In the genomic region with DNA sequence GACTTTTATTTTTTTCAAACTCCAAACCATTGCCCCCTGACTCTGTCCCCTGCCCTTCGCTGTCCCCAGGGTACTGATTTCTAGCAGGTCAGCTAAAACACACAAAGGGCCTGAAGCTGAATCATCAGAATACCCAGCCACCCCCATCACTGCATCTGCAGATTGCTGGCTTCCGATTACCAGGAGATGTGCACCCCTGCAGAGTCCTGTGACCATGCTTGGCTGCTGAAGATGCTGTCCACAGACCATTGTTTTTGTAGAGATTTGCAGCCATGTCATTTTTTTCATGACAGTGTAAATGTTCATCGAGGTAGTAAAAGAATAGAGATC, we compare ENCODE assay signal across 17 cellular contexts.
A peak's percentile ranks its signal among the peaks of the same experiment; 100 is the strongest.
DNase-seq lines count a peak whose midpoint lies in the region; ATAC-seq and TF ChIP-seq lines count a peak whose summit lies in the region.
"Had no signal": no experiment of that assay in that cellular context is flagged by ENCODE, and none has a peak within 500 bp of the region (broad histone marks: within the 10 kb centered on the region; RNA-seq: fewer than 3 reads in every experiment).

No MANE protein-coding gene starts in this region.

- intact Hi-C loops in MCF 10A (cut with micrococcal nuclease) (no loop called here), adrenal gland (cut with DNase I) (no loop called here)

- no peaks in the 10 kb centered on the region for H3K27me3 ChIP-seq in GM23338 (ENCODE audit: insufficient read depth)
- H3K27me3 ChIP-seq in neural progenitor cell: no peaks in the 10 kb centered on the region
- no peaks in the 10 kb centered on the region for H3K27me3 ChIP-seq in adrenal gland
- no peaks in the 10 kb centered on the region for H3K27me3 ChIP-seq in H7 (ENCODE audit: control insufficient read depth, insufficient read depth, low read length)
- H3K27me3 ChIP-seq: SJSA1, tibial artery had no signal

- H4K20me1 ChIP-seq in GM23338 (replicated peaks; ENCODE audit: insufficient read depth) (no peaks in the 10 kb centered on the region), neural progenitor cell (ENCODE audit: low read depth) (no peaks in the 10 kb centered on the region)

- peaks cover 36% of the 10 kb centered on the region for H3K4me1 ChIP-seq in GM23338 (ENCODE audit: insufficient read depth)
- H3K4me1 ChIP-seq in neural progenitor cell: peaks cover 40% of the 10 kb centered on the region
- no peaks in the 10 kb centered on the region for H3K4me1 ChIP-seq in adrenal gland (replicated peaks in 1 of 2)
- H3K4me1 ChIP-seq: SJSA1 had no signal

- no peaks in the 10 kb centered on the region for H3K36me3 Mint-ChIP-seq in GM23338 (ENCODE audit: low read depth)
- peaks cover 5% of the 10 kb centered on the region for H3K36me3 Mint-ChIP-seq in neural progenitor cell
- H3K36me3 Mint-ChIP-seq in MCF 10A (ENCODE audit: insufficient read depth, unreplicated experiment): no peaks in the 10 kb centered on the region
- H3K36me3 Mint-ChIP-seq: activated naive CD8-positive, alpha-beta T cell treated with anti-CD3 and anti-CD28 coated beads for 36 hours; naive thymus-derived CD8-positive, alpha-beta T cell; stimulated activated memory B cell treated with anti-CD40 and anti-IgM and Interleukin-4, amounts not matched to agents 10 μg/mL and 1 μg/mL and 100 μg/mL, for 72 hours had no signal

- POLR2A ChIA-PET in MCF 10A (lab: Yijun Ruan, JAX): no interaction called here

- H2AFZ ChIP-seq in GM23338 (no peak overlapping the region), neural progenitor cell (replicated peaks) (no peak overlapping the region)

- H3K9ac ChIP-seq in neural progenitor cell: no peak overlapping the region

- no TSS peak for BruUV-seq in MCF 10A (replicated peaks; lab: Mats Ljungman, UMichigan)

- H3K27me3 Mint-ChIP-seq in GM23338 (ENCODE audit: insufficient read depth, low read depth, poor library complexity) (no peaks in the 10 kb centered on the region), neural progenitor cell (ENCODE audit: insufficient read depth, low read depth) (peaks cover 2% of the 10 kb centered on the region), MCF 10A (ENCODE audit: insufficient read depth, unreplicated experiment) (peaks cover 29% of the 10 kb centered on the region)
- H3K27me3 Mint-ChIP-seq: activated naive CD8-positive, alpha-beta T cell treated with anti-CD3 and anti-CD28 coated beads for 36 hours; stimulated activated memory B cell treated with anti-CD40 and anti-IgM and Interleukin-4, amounts not matched to agents 10 μg/mL and 1 μg/mL and 100 μg/mL, for 72 hours had no signal

- H3K4me3 ChIP-seq in GM23338: no peak overlapping the region
- H3K4me3 ChIP-seq in neural progenitor cell: no peak overlapping the region
- H3K4me3 ChIP-seq in adrenal gland: no peak overlapping the region
- no peak overlapping the region for H3K4me3 ChIP-seq in H7 (ENCODE audit: insufficient read depth, low read depth, low read length)
- H3K4me3 ChIP-seq: SJSA1, tibial artery had no signal

- TF ChIP-seq CTCF in GM23338 (conservative IDR thresholded peaks at IDR 0.05; ENCODE audit: low read depth in 2 of 2): no peak
- TF ChIP-seq CTCF in neural progenitor cell (IDR thresholded peaks at IDR 0.05): no peak
- TF ChIP-seq CTCF in MCF 10A (IDR thresholded peaks at IDR 0.05; ENCODE audit: unreplicated experiment): no peak
- no peak for TF ChIP-seq CTCF in adrenal gland (IDR thresholded peaks at IDR 0.05)

- WGBS in adrenal gland, 4 donors: 56 to 74% (median 68%) methylated on average over 3 of the region's 3 CpGs

- H3K9me2 ChIP-seq in GM23338 (ENCODE audit: insufficient read depth): no peaks in the 10 kb centered on the region; the same call in 1 of the 2 replicates

- H3K9me3 ChIP-seq in neural progenitor cell (ENCODE audit: low read depth) (no peaks in the 10 kb centered on the region), adrenal gland (replicated peaks in 1 of 3) (no peaks in the 10 kb centered on the region)
- H3K9me3 ChIP-seq: SJSA1, tibial artery had no signal

- H3K4me3 Mint-ChIP-seq in GM23338: no peak overlapping the region
- no peak overlapping the region for H3K4me3 Mint-ChIP-seq in neural progenitor cell
- no peak overlapping the region for H3K4me3 Mint-ChIP-seq in MCF 10A (ENCODE audit: unreplicated experiment)
- H3K4me3 Mint-ChIP-seq: activated naive CD8-positive, alpha-beta T cell treated with anti-CD3 and anti-CD28 coated beads for 36 hours; naive thymus-derived CD8-positive, alpha-beta T cell; stimulated activated memory B cell treated with anti-CD40 and anti-IgM and Interleukin-4, amounts not matched to agents 10 μg/mL and 1 μg/mL and 100 μg/mL, for 72 hours had no signal

- CTCF ChIA-PET in MCF 10A (lab: Yijun Ruan, JAX): interaction anchor here (0.6 kb wide), 1 partner anchor 14 kb away, joined by 3 read pairs; no protein-coding TSS in a partner anchor

- H3K4me2 ChIP-seq in GM23338 (no peak overlapping the region), neural progenitor cell (peak overlapping the region; percentile 5)

- H3F3A ChIP-seq in GM23338 (replicated peaks; ENCODE audit: low read depth) (no peaks in the 10 kb centered on the region), neural progenitor cell (ENCODE audit: low read depth) (peaks cover 14% of the 10 kb centered on the region)

- H3K9me3 Mint-ChIP-seq in GM23338 (no peaks in the 10 kb centered on the region), neural progenitor cell (peaks cover 9% of the 10 kb centered on the region), MCF 10A (ENCODE audit: unreplicated experiment) (no peaks in the 10 kb centered on the region)
- H3K9me3 Mint-ChIP-seq: activated naive CD8-positive, alpha-beta T cell treated with anti-CD3 and anti-CD28 coated beads for 36 hours had no signal

- H3K36me3 ChIP-seq in GM23338 (ENCODE audit: insufficient read depth) (no peaks in the 10 kb centered on the region), neural progenitor cell (no peaks in the 10 kb centered on the region), adrenal gland (replicated peaks in 1 of 2) (no peaks in the 10 kb centered on the region), H7 (replicated peaks; ENCODE audit: control insufficient read depth, insufficient read depth, low read length) (no peaks in the 10 kb centered on the region)
- H3K36me3 ChIP-seq: SJSA1, tibial artery had no signal

- H3K79me2 ChIP-seq in GM23338 (replicated peaks; ENCODE audit: insufficient read depth) (no peaks in the 10 kb centered on the region), neural progenitor cell (ENCODE audit: low read depth) (no peaks in the 10 kb centered on the region)

- H3K4me1 Mint-ChIP-seq in GM23338: peaks cover 38% of the 10 kb centered on the region
- peaks cover 40% of the 10 kb centered on the region for H3K4me1 Mint-ChIP-seq in neural progenitor cell
- no peaks in the 10 kb centered on the region for H3K4me1 Mint-ChIP-seq in MCF 10A (ENCODE audit: insufficient read depth, unreplicated experiment)
- H3K4me1 Mint-ChIP-seq: activated naive CD8-positive, alpha-beta T cell treated with anti-CD3 and anti-CD28 coated beads for 36 hours; naive thymus-derived CD8-positive, alpha-beta T cell; stimulated activated memory B cell treated with anti-CD40 and anti-IgM and Interleukin-4, amounts not matched to agents 10 μg/mL and 1 μg/mL and 100 μg/mL, for 72 hours had no signal

- peak overlapping the region; percentile 43 for H3K27ac Mint-ChIP-seq in GM23338
- H3K27ac Mint-ChIP-seq in neural progenitor cell: no peak overlapping the region
- H3K27ac Mint-ChIP-seq in MCF 10A (ENCODE audit: low read depth, unreplicated experiment): no peak overlapping the region
- H3K27ac Mint-ChIP-seq: activated naive CD8-positive, alpha-beta T cell treated with anti-CD3 and anti-CD28 coated beads for 36 hours; naive thymus-derived CD8-positive, alpha-beta T cell; stimulated activated memory B cell treated with anti-CD40 and anti-IgM and Interleukin-4, amounts not matched to agents 10 μg/mL and 1 μg/mL and 100 μg/mL, for 72 hours had no signal

- TF ChIP-seq POLR2A in adrenal gland (IDR thresholded peaks at IDR 0.05): no peak

- DNase-seq in GM23338 (ENCODE audit: low spot score): no peak
- DNase-seq in NCI-H2227 treated with DMSO at 0.1 percent for 48 hours (lab: John Stamatoyannopoulos, UW): peak; percentile 55
- peak; percentile 18 for DNase-seq in neural progenitor cell (ENCODE audit: low spot score)
- no peak for DNase-seq in MCF 10A (ENCODE audit: unreplicated experiment)
- DNase-seq in adrenal gland: no peak
- no peak for DNase-seq in H7
- no peak for DNase-seq in AML-193 (lab: John Stamatoyannopoulos, UW)
- DNase-seq: activated naive CD8-positive, alpha-beta T cell treated with anti-CD3 and anti-CD28 coated beads for 36 hours; naive thymus-derived CD8-positive, alpha-beta T cell; NCI-H2081; NCI-H510A treated with DMSO at 0.1 percent for 48 hours; OCI-M1; stimulated activated CD4-positive, alpha-beta T cell treated with anti-CD3 and anti-CD28 coated beads, Interleukin-15, amount 100 ng/mL, for 24 hours; tibial artery had no signal

- H3K27ac ChIP-seq in GM23338 (ENCODE audit: low read depth) (no peak overlapping the region), cingulate gyrus (ENCODE audit: low read depth, low read length) (peak overlapping the region; percentile 60), neural progenitor cell (no peak overlapping the region), adrenal gland (no peak overlapping the region)
- H3K27ac ChIP-seq: SJSA1, tibial artery had no signal

- peak; percentile 22 for ATAC-seq in GM23338
- ATAC-seq: naive thymus-derived CD8-positive, alpha-beta T cell; stimulated activated memory B cell treated with anti-CD40 and anti-IgM and Interleukin-4, amounts not matched to agents 10 μg/mL and 1 μg/mL and 100 μg/mL, for 72 hours had no signal

TF ChIP-seq in GM23338, 12 proteins besides CTCF, POLR2A, EP300 and RAD21:
- TF ChIP-seq JUNB (IDR thresholded peaks at IDR 0.05; ENCODE audit: unreplicated experiment): no peak
- no peak for TF ChIP-seq EZH2 (IDR thresholded peaks at IDR 0.05; ENCODE audit: low read depth, unreplicated experiment)
TF ChIP-seq in GM23338: peak in this region for 0.

Comparison
In these comparisons a context has a peak if more than half of its experiments do, and no peak if none do; other contexts are left out.
1. DNase-seq: peak in NCI-H2227 treated with DMSO at 0.1 percent for 48 hours (single experiment) and neural progenitor cell (single experiment); none in GM23338 (single experiment), MCF 10A (single experiment), adrenal gland (0 of 7), H7 (single experiment) and AML-193 (0 of 2).